Comparison of ENCODE assay signal across 14 cellular contexts in genomic region chr1:113808450-113809195, GRCh38. TPM values are rescaled to one million over a fixed set of nuclear protein-coding genes. Genes with fewer than 3 reads are reported as not detected.
DNase-seq lines count a peak whose midpoint lies in the region; ATAC-seq and TF ChIP-seq lines count a peak whose summit lies in the region.
"Had no signal": no experiment of that assay in that cellular context is flagged by ENCODE, and none has a peak within 500 bp of the region (broad histone marks: within the 10 kb centered on the region; RNA-seq: fewer than 3 reads in every experiment).

No MANE protein-coding gene starts in this region.

- intact Hi-C loops in activated CD4-positive, alpha-beta T cell treated with anti-CD3 and anti-CD28 coated beads for 36 hours (cut with DNase I, micrococcal nuclease), result loop anchor here in 1 of 2 experiments (1.0 kb wide), 1 partner anchor 24 kb away; no protein-coding TSS in a partner anchor
- intact Hi-C loops in spleen (cut with DNase I; ENCODE audit: low total_unique reads), result no loop called here

- H3K27me3 ChIP-seq in fibroblast of lung (ENCODE audit: control insufficient read depth, insufficient read depth, low read length) (no peaks in the 10 kb centered on the region), spleen (replicated peaks in 1 of 7) (no peaks in the 10 kb centered on the region)

- POLR2A ChIA-PET in activated CD4-positive, alpha-beta T cell treated with anti-CD3 and anti-CD28 coated beads for 36 hours (lab: Charles Lee), result interaction anchor here (0.7 kb wide), 1 partner anchor 25 kb away, joined by 3 read pairs; no protein-coding TSS in a partner anchor
- POLR2A ChIA-PET in T-cell (lab: Charles Lee), result interaction anchor here in 1 of 2 donors (0.7 kb wide), 2 partner anchors 13 to 25 kb away, joined by 3 to 5 read pairs; no protein-coding TSS in a partner anchor

- no peaks in the 10 kb centered on the region for H3K36me3 ChIP-seq in fibroblast of lung (ENCODE audit: control insufficient read depth, insufficient read depth, low read length)
- H3K36me3 ChIP-seq in spleen, result peaks cover 0 to 6% (median 0%) of the 10 kb centered on the region in 6 donors
- H3K36me3 ChIP-seq: prostate gland had no signal

- no peaks in the 10 kb centered on the region for H4K20me1 ChIP-seq in fibroblast of lung (ENCODE audit: control insufficient read depth, extremely low read depth, insufficient read depth, low read length)

- no peak overlapping the region for H3K27ac ChIP-seq in fibroblast of lung (ENCODE audit: insufficient read depth, low read length)
- peak overlapping the region in 6 of 8 donors; percentile 5 to 98 (median 71) for H3K27ac ChIP-seq in spleen
- H3K27ac ChIP-seq: prostate gland had no signal

- no peaks in the 10 kb centered on the region for H3K9me3 Mint-ChIP-seq in activated CD4-positive, alpha-beta T cell treated with anti-CD3 and anti-CD28 coated beads for 36 hours (ENCODE audit: low read depth)
- no peaks in the 10 kb centered on the region for H3K9me3 Mint-ChIP-seq in T-cell
- H3K9me3 Mint-ChIP-seq: activated naive CD4-positive, alpha-beta T cell treated with anti-CD3 and anti-CD28 coated beads for 36 hours had no signal

- H3K4me3 Mint-ChIP-seq in activated CD4-positive, alpha-beta T cell treated with anti-CD3 and anti-CD28 coated beads for 36 hours, result peak overlapping the region; percentile 19
- H3K4me3 Mint-ChIP-seq in T-cell, result peak overlapping the region; percentile 57 to 98 (median 62)
- H3K4me3 Mint-ChIP-seq: activated naive CD4-positive, alpha-beta T cell treated with anti-CD3 and anti-CD28 coated beads for 36 hours had no signal

- peak overlapping the region; percentile 39 for H3K27ac Mint-ChIP-seq in activated CD4-positive, alpha-beta T cell treated with anti-CD3 and anti-CD28 coated beads for 36 hours
- H3K27ac Mint-ChIP-seq in T-cell, result peak overlapping the region; percentile 55 to 66
- H3K27ac Mint-ChIP-seq: activated naive CD4-positive, alpha-beta T cell treated with anti-CD3 and anti-CD28 coated beads for 36 hours had no signal

- no peak for ATAC-seq in activated CD4-positive, alpha-beta T cell treated with anti-CD3 and anti-CD28 coated beads for 36 hours
- no peak for ATAC-seq in T-cell (replicated peaks in 1 of 4)

- peak overlapping the region in 1 of 4 experiments; percentile 96 for H3K4me3 ChIP-seq in fibroblast of lung (replicated peaks in 1 of 4; ENCODE audit: control extremely low read depth in 1 of 4, insufficient read depth in 1 of 4, low read depth in 3 of 4, low read length in 4 of 4)
- H3K4me3 ChIP-seq in spleen, result peak overlapping the region in 2 of 8 donors; percentile 68 to 79
- H3K4me3 ChIP-seq: prostate gland had no signal

- 83 to 94% (median 89%) methylated on average over 4 of the region's 4 CpGs for WGBS in spleen, 5 donors

- CTCF ChIA-PET in activated CD4-positive, alpha-beta T cell treated with anti-CD3 and anti-CD28 coated beads for 36 hours (lab: Charles Lee), result no interaction called here
- CTCF ChIA-PET in T-cell (lab: Charles Lee), result interaction anchor here in 1 of 2 donors (0.6 to 0.7 kb wide), 2 partner anchors 84 to 523 kb away, joined by 4 to 5 read pairs; no protein-coding TSS in a partner anchor

- no peak overlapping the region for H3K9ac ChIP-seq in fibroblast of lung (ENCODE audit: insufficient read depth, low read length)

- H3K4me1 ChIP-seq in fibroblast of lung (ENCODE audit: control insufficient read depth, extremely low read depth, insufficient read depth, low read length) (peaks cover 4% of the 10 kb centered on the region), spleen (peaks cover 38 to 85% (median 74%) of the 10 kb centered on the region in 6 donors)
- H3K4me1 ChIP-seq: prostate gland had no signal

- no peaks in the 10 kb centered on the region for H3K9me3 ChIP-seq in fibroblast of lung (ENCODE audit: control insufficient read depth, insufficient read depth, low read depth, low read length)
- no peaks in the 10 kb centered on the region for H3K9me3 ChIP-seq in spleen
- H3K9me3 ChIP-seq: prostate gland had no signal

- no peak for TF ChIP-seq CTCF in fibroblast of lung (conservative IDR thresholded peaks at IDR 0.05 in 1 of 2, IDR thresholded peaks at IDR 0.05 in 1 of 2; ENCODE audit: low read depth in 1 of 2, low read length in 2 of 2)
- TF ChIP-seq CTCF in spleen (IDR thresholded peaks at IDR 0.05 in 8 of 11, conservative IDR thresholded peaks at IDR 0.05 in 3 of 11), result no peak

- DNase-seq in activated CD4-positive, alpha-beta T cell treated with anti-CD3 and anti-CD28 coated beads for 36 hours, result no peak
- DNase-seq in activated CD4-positive, alpha-beta T cell treated with anti-CD3 and anti-CD28 coated beads, Interleukin-2, amount 50 U/mL, for 4 hours, result no peak
- DNase-seq in T-cell (no peak), fibroblast of lung (ENCODE audit: low read depth in 2 of 2) (peak in 1 of 2 donors; percentile 37), spleen (no peak), NCI-H345 treated with DMSO at 0.1 percent for 48 hours (lab: John Stamatoyannopoulos, UW; ENCODE audit: unreplicated experiment) (no peak), cerebellum (ENCODE audit: low spot score) (no peak), NCI-H510A (lab: John Stamatoyannopoulos, UW) (no peak)
- DNase-seq: ACHN; activated naive CD4-positive, alpha-beta T cell treated with anti-CD3 and anti-CD28 coated beads for 36 hours; GDM1; HCEC 1CT; NCI-H1105 treated with DMSO at 0.1 percent for 48 hours had no signal

- H3K4me2 ChIP-seq in fibroblast of lung (ENCODE audit: extremely low read depth, insufficient read depth, low read length), result peak overlapping the region; percentile 38

- H3K27me3 Mint-ChIP-seq in activated CD4-positive, alpha-beta T cell treated with anti-CD3 and anti-CD28 coated beads for 36 hours, result no peaks in the 10 kb centered on the region
- H3K27me3 Mint-ChIP-seq in T-cell, result no peaks in the 10 kb centered on the region

- peaks cover 62% of the 10 kb centered on the region for H3K4me1 Mint-ChIP-seq in activated CD4-positive, alpha-beta T cell treated with anti-CD3 and anti-CD28 coated beads for 36 hours
- H3K4me1 Mint-ChIP-seq in T-cell, result peaks cover 68 to 77% (median 73%) of the 10 kb centered on the region in 3 donors

- H3K79me2 ChIP-seq in fibroblast of lung (ENCODE audit: control insufficient read depth, insufficient read depth, low read length), result peaks cover 74% of the 10 kb centered on the region

- peaks cover 30% of the 10 kb centered on the region for H3K36me3 Mint-ChIP-seq in activated CD4-positive, alpha-beta T cell treated with anti-CD3 and anti-CD28 coated beads for 36 hours (ENCODE audit: low read depth)
- peaks cover 17% of the 10 kb centered on the region for H3K36me3 Mint-ChIP-seq in T-cell

- no peak for TF ChIP-seq POLR2A in spleen (IDR thresholded peaks at IDR 0.05)

- no peak overlapping the region for H2AFZ ChIP-seq in fibroblast of lung (ENCODE audit: low read length)

RNA-seq across cellular contexts. Expression of gene RSBN1, which starts 3.7 kb away (rescaled TPM):
- 10 to 100 TPM; 22.1 to 24.3 TPM for total RNA-seq in activated CD4-positive, alpha-beta T cell treated with anti-CD3 and anti-CD28 coated beads for 36 hours
- 10 to 100 TPM; 43.9 to 49.9 (median 45.1) TPM for total RNA-seq in T-cell
- 8.7 and 9.4 TPM in 2 replicates for total RNA-seq in fibroblast of lung
- polyA plus RNA-seq in fibroblast of lung, result 6.4 and 10.2 TPM in 2 replicates
- 4.2 and 4.8 TPM in 2 replicates for polyA plus RNA-seq in fibroblast of lung (2012)
- polyA minus RNA-seq in fibroblast of lung (ENCODE audit: low replicate concordance), result 1.4 and 4.0 TPM in 2 replicates
- 10 to 100 TPM; 24.2 to 34.0 (median 29.1) TPM for total RNA-seq in spleen
- 1 to 10 TPM; 5.4 to 7.0 (median 6.0) TPM for polyA plus RNA-seq in spleen
- 44.6 TPM for total RNA-seq in cerebellum

RNA-seq across cellular contexts. Expression of gene PHTF1, which starts 49.3 kb away (rescaled TPM):
- total RNA-seq in activated CD4-positive, alpha-beta T cell treated with anti-CD3 and anti-CD28 coated beads for 36 hours, result 10 to 100 TPM; 11.3 to 12.2 TPM
- total RNA-seq in T-cell (10 to 100 TPM in 2 of 5 donors, 1 to 10 TPM in 3; 5.9 to 10.5 (median 9.2) TPM), fibroblast of lung (33.4 and 36.3 TPM in 2 replicates), spleen (10 to 100 TPM; 18.3 to 47.6 (median 25.9) TPM), cerebellum (48.9 TPM)
- polyA plus RNA-seq in fibroblast of lung (15.4 and 16.9 TPM in 2 replicates), spleen (1 to 10 TPM; 5.6 to 9.0 (median 7.4) TPM)
- polyA plus RNA-seq in fibroblast of lung (2012), result 18.1 and 20.1 TPM in 2 replicates
- polyA minus RNA-seq in fibroblast of lung (ENCODE audit: low replicate concordance), result 4.7 and 7.0 TPM in 2 replicates
